10 cellular contexts compared by ENCODE assay signal in genomic region chr18:76374330-76375281, GRCh38.
A peak's percentile ranks its signal among the peaks of the same experiment; 100 is the strongest.
DNase-seq lines count a peak whose midpoint lies in the region; ATAC-seq, FAIRE-seq and TF ChIP-seq lines count a peak whose summit lies in the region.
"Had no signal": no experiment of that assay in that cellular context is flagged by ENCODE, and none has a peak within 500 bp of the region (broad histone marks: within the 10 kb centered on the region; RNA-seq: fewer than 3 reads in every experiment).

No MANE protein-coding gene starts in this region.

- dilution Hi-C loops in IMR-90 (cut with HindIII; ENCODE audit: low sequenced_read_pairs, unreplicated experiment): no loop called here

- H3K23ac ChIP-seq in IMR-90 (ENCODE audit: low read depth, low read length): no peak overlapping the region

- H3K9me3 ChIP-seq in IMR-90 (ENCODE audit: control insufficient read depth, insufficient read depth, low read length): no peaks in the 10 kb centered on the region

- in situ Hi-C loops in IMR-90 (cut with MboI; ENCODE audit: low sequenced_read_pairs): loop anchor here (25.0 kb wide), 2 partner anchors 887 to 1162 kb away; partner anchors contain the start of genes PTGR3 and TSHZ1

- H4K91ac ChIP-seq in IMR-90 (ENCODE audit: insufficient read depth, low read depth, low read length): no peak overlapping the region

- no peak overlapping the region for H3K18ac ChIP-seq in IMR-90 (ENCODE audit: low read depth, low read length)

- no peak overlapping the region for H3K4me2 ChIP-seq in IMR-90 (ENCODE audit: low read depth, low read length)

- H2BK5ac ChIP-seq in IMR-90 (ENCODE audit: low read depth, low read length, poor library complexity, severe bottlenecking): no peak overlapping the region

- WGBS in IMR-90 (ENCODE audit: extremely low coverage in 2 of 2, insufficient read length in 1 of 2), 2 experiments: 83% methylated on average over 1 of the region's 12 CpGs; no CpG with 5 or more reads in 1 of the 2 experiments

- FAIRE-seq in GM18507 (lab: Jason Lieb, UNC): peak; percentile 78
- FAIRE-seq: astrocyte had no signal

- no peak overlapping the region for H4K8ac ChIP-seq in IMR-90 (ENCODE audit: low read depth in 2 of 2, low read length in 2 of 2)

- TF ChIP-seq POLR2A in IMR-90 (IDR thresholded peaks at IDR 0.05; ENCODE audit: low read depth, low read length): no peak

- DNase-seq in GM18507 (ENCODE audit: extremely low spot score, insufficient read length, low read depth) (no peak), IMR-90 (no peak), mesothelial cell of epicardium (ENCODE audit: low spot score in 2 of 2, unreplicated experiment in 2 of 2) (no peak), GDM1 (lab: John Stamatoyannopoulos, UW) (no peak), HPDE6-E6E7 (ENCODE audit: extremely low spot score) (no peak), dedifferentiated amniotic fluid mesenchymal stem cell (ENCODE audit: extremely low spot score) (no peak), NCI-H187 (lab: John Stamatoyannopoulos, UW) (no peak)
- DNase-seq: NK-92 treated with Interleukin-12 subunit alpha and Interleukin-12 subunit beta, amount 100 ng/mL, for 24 hours had no signal

- POLR2A ChIA-PET in IMR-90 (lab: Charles Lee; ENCODE audit: unreplicated experiment): no interaction called here

- no peak overlapping the region for H3K9ac ChIP-seq in IMR-90 (ENCODE audit: low read depth, low read length)

- H2AK9ac ChIP-seq in IMR-90 (replicated peaks; ENCODE audit: low read depth, low read length, poor library complexity): no peak overlapping the region

- H2AK5ac ChIP-seq in IMR-90 (ENCODE audit: low read depth, low read length): no peak overlapping the region

- H4K20me1 ChIP-seq in IMR-90 (ENCODE audit: insufficient read depth, low read length): peaks cover 40% of the 10 kb centered on the region

- H3K56ac ChIP-seq in IMR-90 (ENCODE audit: extremely low read depth, insufficient read depth, low read length): no peak overlapping the region

- no peak overlapping the region for H3K4ac ChIP-seq in IMR-90 (ENCODE audit: low read depth, low read length)

- H3K4me1 ChIP-seq in IMR-90 (ENCODE audit: control insufficient read depth, insufficient read depth, low read length): peaks cover 15% of the 10 kb centered on the region

- no peak overlapping the region for H3K4me3 Mint-ChIP-seq in mesothelial cell of epicardium

- intact Hi-C loops in IMR-90 (cut with micrococcal nuclease): no loop called here

- H3K36me3 ChIP-seq in IMR-90 (ENCODE audit: control insufficient read depth, insufficient read depth, low read length): peaks cover 42% of the 10 kb centered on the region

- no peak overlapping the region for H3K14ac ChIP-seq in IMR-90 (replicated peaks; ENCODE audit: low read depth, low read length)

- ATAC-seq in GM21723 (IDR thresholded peaks at IDR 0.05; ENCODE audit: unreplicated experiment): peak; percentile 79
- ATAC-seq in IMR-90 (ENCODE audit: low read depth): no peak

- no peaks in the 10 kb centered on the region for H3K27me3 ChIP-seq in IMR-90 (ENCODE audit: control insufficient read depth, insufficient read depth, low read length)

- no peak overlapping the region for H2BK15ac ChIP-seq in IMR-90 (ENCODE audit: low read depth, low read length)

- H3K4me3 ChIP-seq in IMR-90 (ENCODE audit: insufficient read depth, low read depth, low read length): no peak overlapping the region

- H3K27ac Mint-ChIP-seq in mesothelial cell of epicardium: peak overlapping the region; percentile 8

- H3K36me3 Mint-ChIP-seq in mesothelial cell of epicardium: peaks cover 33% of the 10 kb centered on the region

- no peaks in the 10 kb centered on the region for H3K9me3 Mint-ChIP-seq in mesothelial cell of epicardium

- BruUV-seq in IMR-90 (replicated peaks; lab: Mats Ljungman, UMichigan): TSS peak; percentile 10

- no peak overlapping the region for H3K27ac ChIP-seq in IMR-90 (ENCODE audit: insufficient read depth, low read length)

- no peaks in the 10 kb centered on the region for H3K27me3 Mint-ChIP-seq in mesothelial cell of epicardium (ENCODE audit: low read depth)

- no peak for TF ChIP-seq RAD21 in IMR-90 (IDR thresholded peaks at IDR 0.05; ENCODE audit: low read length)

- no peak overlapping the region for H2BK120ac ChIP-seq in IMR-90 (ENCODE audit: low read depth, low read length)

- TF ChIP-seq CTCF in IMR-90 (conservative IDR thresholded peaks at IDR 0.05; ENCODE audit: low read depth, low read length): no peak
- TF ChIP-seq CTCF in mesothelial cell of epicardium (IDR thresholded peaks at IDR 0.05; ENCODE audit: unreplicated experiment): no peak

- H4K5ac ChIP-seq in IMR-90 (ENCODE audit: low read depth, low read length): no peak overlapping the region

- no peak overlapping the region for H2BK20ac ChIP-seq in IMR-90 (ENCODE audit: low read depth, low read length)

- no peak overlapping the region for H2AFZ ChIP-seq in IMR-90 (replicated peaks; ENCODE audit: low read length, poor library complexity)

- CTCF ChIA-PET in IMR-90 (lab: Yijun Ruan, JAX): interaction anchor here (1.8 kb wide), 1 partner anchor 25 kb away, joined by 4 read pairs; no protein-coding TSS in a partner anchor

- no peaks in the 10 kb centered on the region for H3K4me1 Mint-ChIP-seq in mesothelial cell of epicardium

- peaks cover 30 to 58% of the 10 kb centered on the region in 2 experiments for H3K79me1 ChIP-seq in IMR-90 (ENCODE audit: low read depth in 1 of 2, low read length in 2 of 2)

- H3K9me1 ChIP-seq in IMR-90 (ENCODE audit: insufficient read depth, low read length): peaks cover 19% of the 10 kb centered on the region

TF ChIP-seq in IMR-90, 13 proteins besides CTCF, POLR2A, EP300 and RAD21:
- TF ChIP-seq FOS (IDR thresholded peaks at IDR 0.05; ENCODE audit: low read depth, low read length) (no peak), NFE2L2 (IDR thresholded peaks at IDR 0.05; ENCODE audit: low read depth, low read length) (no peak), CEBPB (IDR thresholded peaks at IDR 0.05; ENCODE audit: low read depth, low read length) (no peak)
